ENCODE assay signal across 22 cellular contexts in the genomic region with DNA sequence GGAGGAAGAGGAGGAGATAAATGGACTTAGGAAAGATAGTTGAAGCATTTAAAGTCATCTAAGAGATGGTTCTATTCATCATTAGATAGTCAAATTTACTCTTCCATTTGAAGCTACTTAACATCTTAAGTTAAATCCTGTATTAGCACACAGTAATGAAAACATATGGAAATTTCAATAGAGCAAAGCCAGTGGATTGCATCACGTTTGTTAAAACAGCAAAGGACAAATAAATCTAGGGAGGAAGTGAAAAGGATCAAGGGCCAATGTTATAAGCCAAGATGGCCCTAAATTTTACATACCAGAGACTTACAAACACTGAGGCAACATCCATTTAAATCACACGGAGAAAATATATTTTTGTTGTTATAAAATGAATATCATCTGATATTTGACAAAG.
"Had no signal": no experiment of that assay in that cellular context is flagged by ENCODE, and none has a peak within 500 bp of the region (broad histone marks: within the 10 kb centered on the region; RNA-seq: fewer than 3 reads in every experiment).

No MANE protein-coding gene starts in this region.

- H3K36me3 ChIP-seq: heart left ventricle, sigmoid colon, thoracic aorta, upper lobe of left lung had no signal

- H3K27ac Mint-ChIP-seq: brain; natural killer cell treated with Interleukin-12 subunit alpha and Interleukin-12 subunit beta and Interleukin-15 and Interleukin-18, amount 100 ng/mL, for 72 hours; progenitor cell of endocrine pancreas; stimulated activated memory B cell treated with anti-CD40 and anti-IgM and Interleukin-4, amounts not matched to agents 10 μg/mL and 1 μg/mL and 100 μg/mL, for 72 hours had no signal

- H3K36me3 Mint-ChIP-seq: natural killer cell treated with Interleukin-12 subunit alpha and Interleukin-12 subunit beta and Interleukin-15 and Interleukin-18, amount 100 ng/mL, for 72 hours; stimulated activated memory B cell treated with anti-CD40 and anti-IgM and Interleukin-4, amounts not matched to agents 10 μg/mL and 1 μg/mL and 100 μg/mL, for 72 hours had no signal

- H3K4me3 ChIP-seq: heart left ventricle, sigmoid colon, smooth muscle cell, thoracic aorta, upper lobe of left lung had no signal

- H3K9me3 ChIP-seq: upper lobe of left lung had no signal

- H3K27me3 Mint-ChIP-seq: brain; natural killer cell treated with Interleukin-12 subunit alpha and Interleukin-12 subunit beta and Interleukin-15 and Interleukin-18, amount 100 ng/mL, for 72 hours; progenitor cell of endocrine pancreas; stimulated activated memory B cell treated with anti-CD40 and anti-IgM and Interleukin-4, amounts not matched to agents 10 μg/mL and 1 μg/mL and 100 μg/mL, for 72 hours had no signal

- H3K4me3 Mint-ChIP-seq: activated T-cell treated with anti-CD3 and anti-CD28 coated beads, Interleukin-2, amount 50 U/mL, for 4 hours; brain; natural killer cell treated with Interleukin-12 subunit alpha and Interleukin-12 subunit beta and Interleukin-15 and Interleukin-18, amount 100 ng/mL, for 72 hours; stimulated activated memory B cell treated with anti-CD40 and anti-IgM and Interleukin-4, amounts not matched to agents 10 μg/mL and 1 μg/mL and 100 μg/mL, for 72 hours had no signal

- H3K27me3 ChIP-seq: heart left ventricle, sigmoid colon, upper lobe of left lung had no signal

- H3K4me1 Mint-ChIP-seq: brain; stimulated activated memory B cell treated with anti-CD40 and anti-IgM and Interleukin-4, amounts not matched to agents 10 μg/mL and 1 μg/mL and 100 μg/mL, for 72 hours had no signal

- H3K4me2 ChIP-seq: smooth muscle cell had no signal

- DNase-seq: activated CD4-positive, alpha-beta T cell treated with anti-CD3 and anti-CD28 coated beads for 1 hour; activated effector memory CD4-positive, alpha-beta T cell treated with Interleukin-2 at 50 U/mL for 16 hours; activated naive CD4-positive, alpha-beta T cell treated with anti-CD3 and anti-CD28 coated beads, Interleukin-2, amount 50 U/mL, for 16 hours; activated T-cell treated with anti-CD3 and anti-CD28 coated beads, Interleukin-2, amount 50 U/mL, for 4 hours; aorta; dermis blood vessel endothelial cell; effector CD8-positive, alpha-beta T cell; heart left ventricle; islet precursor cell; left cardiac atrium; midbrain; retina; sigmoid colon; stimulated activated CD4-positive, alpha-beta T cell treated with anti-CD3 and anti-CD28 coated beads, Interleukin-15, amount 100 ng/mL, for 24 hours; T-helper 1 cell; upper lobe of left lung had no signal

- H3K4me1 ChIP-seq: upper lobe of left lung had no signal

- ATAC-seq: activated T-cell treated with anti-CD3 and anti-CD28 coated beads, Interleukin-2, amount 50 U/mL, for 4 hours; heart left ventricle; left cardiac atrium; natural killer cell treated with Interleukin-12 subunit alpha and Interleukin-12 subunit beta and Interleukin-15 and Interleukin-18, amount 100 ng/mL, for 72 hours had no signal

- H3K27ac ChIP-seq: heart left ventricle, sigmoid colon, thoracic aorta, upper lobe of left lung had no signal
